ENCODE assay signal across 20 cellular contexts in genomic region chr5:40447438-40447837, GRCh38.
DNase-seq lines count a peak whose midpoint lies in the region; ATAC-seq and TF ChIP-seq lines count a peak whose summit lies in the region.
"Had no signal": no experiment of that assay in that cellular context is flagged by ENCODE, and none has a peak within 500 bp of the region (broad histone marks: within the 10 kb centered on the region; RNA-seq: fewer than 3 reads in every experiment).

No MANE protein-coding gene starts in this region.

- no peaks in the 10 kb centered on the region for H3K36me3 ChIP-seq in mammary epithelial cell (ENCODE audit: insufficient read depth, low read length)
- H3K36me3 ChIP-seq in skeletal muscle satellite cell (ENCODE audit: insufficient read depth, low read length), result no peaks in the 10 kb centered on the region
- no peaks in the 10 kb centered on the region for H3K36me3 ChIP-seq in ovary
- H3K36me3 ChIP-seq: neutrophil, upper lobe of right lung had no signal

- in situ Hi-C loops in mammary epithelial cell (cut with MboI; ENCODE audit: low sequenced_read_pairs in 2 of 2), result no loop called here

- ATAC-seq in left lobe of liver, result no peak
- no peak for ATAC-seq in GM18870 (IDR thresholded peaks at IDR 0.05; ENCODE audit: unreplicated experiment)
- ATAC-seq: CD8-positive, alpha-beta T cell had no signal

- TF ChIP-seq EP300 in ovary (IDR thresholded peaks at IDR 0.05), result no peak

- TF ChIP-seq CTCF in mammary epithelial cell (conservative IDR thresholded peaks at IDR 0.05 in 1 of 2, IDR thresholded peaks at IDR 0.05 in 1 of 2; ENCODE audit: extremely low read depth in 1 of 2, insufficient read depth in 1 of 2, low read depth in 1 of 2, low read length in 2 of 2) (no peak), fibroblast of the aortic adventitia (IDR thresholded peaks at IDR 0.05; ENCODE audit: insufficient read depth, low read length) (no peak), GM10266 (IDR thresholded peaks at IDR 0.05; ENCODE audit: control insufficient read depth, insufficient read depth, low read depth, missing control alignments) (no peak), ovary (IDR thresholded peaks at IDR 0.05) (no peak)

- dilution Hi-C loops in mammary epithelial cell (cut with HindIII; ENCODE audit: low sequenced_read_pairs), result no loop called here

- intact Hi-C loops in mammary epithelial cell (cut with micrococcal nuclease) (loop anchor here (1.0 kb wide), 1 partner anchor 230 kb away; no protein-coding TSS in a partner anchor), ovary (cut with DNase I) (no loop called here)

- WGBS in mammary epithelial cell (ENCODE audit: low coverage, missing lambda C conversion rate), result 13% methylated on average over 1 of the region's 1 CpG
- 25 to 51% (median 28%) methylated on average over 1 of the region's 1 CpG for WGBS in ovary, 3 donors

- H3K27me3 ChIP-seq in mammary epithelial cell (ENCODE audit: insufficient read depth, low read length), result no peaks in the 10 kb centered on the region
- no peaks in the 10 kb centered on the region for H3K27me3 ChIP-seq in skeletal muscle satellite cell (ENCODE audit: control insufficient read depth, insufficient read depth, low read length)
- H3K27me3 ChIP-seq in ovary, result no peaks in the 10 kb centered on the region
- H3K27me3 ChIP-seq: neutrophil, upper lobe of right lung had no signal

- peak overlapping the region; percentile 74 for H3K27ac ChIP-seq in mammary epithelial cell (ENCODE audit: insufficient read depth, low read depth, low read length)
- H3K27ac ChIP-seq in ovary, result no peak overlapping the region
- H3K27ac ChIP-seq: neutrophil, upper lobe of right lung had no signal

- H3K4me3 ChIP-seq in mammary epithelial cell (replicated peaks in 1 of 3; ENCODE audit: insufficient read depth in 1 of 3, low read depth in 2 of 3, low read length in 3 of 3), result no peak overlapping the region
- no peak overlapping the region for H3K4me3 ChIP-seq in fibroblast of the aortic adventitia (ENCODE audit: low read depth, low read length)
- no peak overlapping the region for H3K4me3 ChIP-seq in skeletal muscle satellite cell (ENCODE audit: low read length)
- H3K4me3 ChIP-seq in ovary, result no peak overlapping the region
- H3K4me3 ChIP-seq: upper lobe of right lung had no signal

- DNase-seq in LHCN-M2 (ENCODE audit: low read depth) (peak; percentile 82), mammary epithelial cell (peak; percentile 47), fibroblast of the aortic adventitia (ENCODE audit: low read depth) (peak; percentile 51), left lobe of liver (ENCODE audit: low spot score) (no peak), GM10266 (ENCODE audit: extremely low spot score) (no peak), ovary (no peak)
- DNase-seq: activated naive CD4-positive, alpha-beta T cell treated with Interleukin-2 at 50 U/mL for 16 hours; activated T-cell treated with anti-CD3 and anti-CD28 coated beads, Interleukin-2, amount 50 U/mL, for 4 hours; AML-193; CD8-positive, alpha-beta T cell; central memory CD4-positive, alpha-beta T cell; DMS 273 treated with DMSO at 0.1 percent for 48 hours; Karpas-422; NCI-H1092; NCI-H2029; substantia nigra; upper lobe of right lung had no signal

- H3K4me2 ChIP-seq in mammary epithelial cell (ENCODE audit: insufficient read depth, low read depth, low read length), result no peak overlapping the region
- H3K4me2 ChIP-seq in skeletal muscle satellite cell (ENCODE audit: low read length), result peak overlapping the region; percentile 13

- no peak for TF ChIP-seq POLR2A in ovary (IDR thresholded peaks at IDR 0.05)

- no peak overlapping the region for H2AFZ ChIP-seq in mammary epithelial cell (ENCODE audit: low read depth, low read length)

- H3K9me3 ChIP-seq in mammary epithelial cell (replicated peaks; ENCODE audit: insufficient read depth, low read length) (peaks cover 6% of the 10 kb centered on the region), skeletal muscle satellite cell (replicated peaks; ENCODE audit: low read length) (peaks cover 4% of the 10 kb centered on the region), ovary (no peaks in the 10 kb centered on the region)
- H3K9me3 ChIP-seq: neutrophil, upper lobe of right lung had no signal

- CTCF ChIA-PET in mammary epithelial cell (lab: Charles Lee; ENCODE audit: low non-redundant PET), result no interaction called here

- H4K20me1 ChIP-seq in mammary epithelial cell (ENCODE audit: insufficient read depth, low read length), result no peaks in the 10 kb centered on the region

- BruUV-seq in mammary epithelial cell (replicated peaks; lab: Mats Ljungman, UMichigan), result TSS peak; percentile 95

- H3K9ac ChIP-seq in mammary epithelial cell (ENCODE audit: insufficient read depth, low read length) (no peak overlapping the region), skeletal muscle satellite cell (ENCODE audit: low read depth, low read length) (no peak overlapping the region)

- H3K79me2 ChIP-seq in mammary epithelial cell (ENCODE audit: insufficient read depth, low read length), result no peaks in the 10 kb centered on the region

- peaks cover 10% of the 10 kb centered on the region for H3K4me1 ChIP-seq in mammary epithelial cell (ENCODE audit: insufficient read depth, low read length)
- H3K4me1 ChIP-seq in skeletal muscle satellite cell (ENCODE audit: control insufficient read depth, insufficient read depth, low read length), result peaks cover 10% of the 10 kb centered on the region
- no peaks in the 10 kb centered on the region for H3K4me1 ChIP-seq in ovary (ENCODE audit: insufficient read depth)
- H3K4me1 ChIP-seq: upper lobe of right lung had no signal

Comparison
In these comparisons a context has a peak if more than half of its experiments do, and no peak if none do; other contexts are left out.
1. DNase-seq: peak in LHCN-M2 (single experiment), mammary epithelial cell (single experiment) and fibroblast of the aortic adventitia (single experiment); none in left lobe of liver (single experiment), GM10266 (single experiment) and ovary (0 of 5).